ENCODE assay signal across 1 cellular context in the genomic region with DNA sequence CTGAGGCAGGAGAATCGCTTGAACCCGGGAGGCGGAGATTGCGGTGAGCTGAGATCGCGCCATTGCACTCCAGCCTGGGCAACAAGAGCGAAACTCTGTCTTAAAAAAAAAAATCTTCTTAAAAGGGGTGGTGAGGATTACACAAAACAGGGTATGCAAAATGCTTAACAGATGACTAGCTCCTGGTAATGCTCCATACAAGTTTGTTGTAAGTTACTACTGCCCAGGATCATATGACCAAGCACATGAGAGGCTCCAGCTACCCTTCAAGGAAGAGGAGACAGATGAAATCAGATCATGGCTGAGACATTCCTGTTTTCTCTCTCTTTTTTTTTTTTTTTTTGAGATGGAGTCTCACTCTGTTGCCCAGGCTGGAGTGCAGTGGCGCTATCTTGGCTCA.
TF ChIP-seq lines count a peak whose summit lies in the region.

No MANE protein-coding gene starts in this region.

TF ChIP-seq in GM12878, 131 proteins besides CTCF, POLR2A, EP300 and RAD21:
- TF ChIP-seq, protein P1, sequence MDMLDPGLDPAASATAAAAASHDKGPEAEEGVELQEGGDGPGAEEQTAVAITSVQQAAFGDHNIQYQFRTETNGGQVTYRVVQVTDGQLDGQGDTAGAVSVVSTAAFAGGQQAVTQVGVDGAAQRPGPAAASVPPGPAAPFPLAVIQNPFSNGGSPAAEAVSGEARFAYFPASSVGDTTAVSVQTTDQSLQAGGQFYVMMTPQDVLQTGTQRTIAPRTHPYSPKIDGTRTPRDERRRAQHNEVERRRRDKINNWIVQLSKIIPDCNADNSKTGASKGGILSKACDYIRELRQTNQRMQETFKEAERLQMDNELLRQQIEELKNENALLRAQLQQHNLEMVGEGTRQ (IDR thresholded peaks at IDR 0.05; ENCODE audit: borderline replicate concordance, low read depth, low read length) = peak; percentile 4; the same call in 1 of the 2 replicates
- peak; percentile 84 for TF ChIP-seq RAD51 (IDR thresholded peaks at IDR 0.05)
- TF ChIP-seq ATF7 (IDR thresholded peaks at IDR 0.05; ENCODE audit: low read depth) = peak; percentile 32; the same call in 1 of the 2 replicates
- TF ChIP-seq, protein P2, sequence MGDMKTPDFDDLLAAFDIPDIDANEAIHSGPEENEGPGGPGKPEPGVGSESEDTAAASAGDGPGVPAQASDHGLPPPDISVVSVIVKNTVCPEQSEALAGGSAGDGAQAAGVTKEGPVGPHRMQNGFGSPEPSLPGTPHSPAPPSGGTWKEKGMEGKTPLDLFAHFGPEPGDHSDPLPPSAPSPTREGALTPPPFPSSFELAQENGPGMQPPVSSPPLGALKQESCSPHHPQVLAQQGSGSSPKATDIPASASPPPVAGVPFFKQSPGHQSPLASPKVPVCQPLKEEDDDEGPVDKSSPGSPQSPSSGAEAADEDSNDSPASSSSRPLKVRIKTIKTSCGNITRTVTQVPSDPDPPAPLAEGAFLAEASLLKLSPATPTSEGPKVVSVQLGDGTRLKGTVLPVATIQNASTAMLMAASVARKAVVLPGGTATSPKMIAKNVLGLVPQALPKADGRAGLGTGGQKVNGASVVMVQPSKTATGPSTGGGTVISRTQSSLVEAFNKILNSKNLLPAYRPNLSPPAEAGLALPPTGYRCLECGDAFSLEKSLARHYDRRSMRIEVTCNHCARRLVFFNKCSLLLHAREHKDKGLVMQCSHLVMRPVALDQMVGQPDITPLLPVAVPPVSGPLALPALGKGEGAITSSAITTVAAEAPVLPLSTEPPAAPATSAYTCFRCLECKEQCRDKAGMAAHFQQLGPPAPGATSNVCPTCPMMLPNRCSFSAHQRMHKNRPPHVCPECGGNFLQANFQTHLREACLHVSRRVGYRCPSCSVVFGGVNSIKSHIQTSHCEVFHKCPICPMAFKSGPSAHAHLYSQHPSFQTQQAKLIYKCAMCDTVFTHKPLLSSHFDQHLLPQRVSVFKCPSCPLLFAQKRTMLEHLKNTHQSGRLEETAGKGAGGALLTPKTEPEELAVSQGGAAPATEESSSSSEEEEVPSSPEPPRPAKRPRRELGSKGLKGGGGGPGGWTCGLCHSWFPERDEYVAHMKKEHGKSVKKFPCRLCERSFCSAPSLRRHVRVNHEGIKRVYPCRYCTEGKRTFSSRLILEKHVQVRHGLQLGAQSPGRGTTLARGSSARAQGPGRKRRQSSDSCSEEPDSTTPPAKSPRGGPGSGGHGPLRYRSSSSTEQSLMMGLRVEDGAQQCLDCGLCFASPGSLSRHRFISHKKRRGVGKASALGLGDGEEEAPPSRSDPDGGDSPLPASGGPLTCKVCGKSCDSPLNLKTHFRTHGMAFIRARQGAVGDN (IDR thresholded peaks at IDR 0.05) = peak; percentile 32; the same call in 1 of the 2 replicates
